In the genomic region with DNA sequence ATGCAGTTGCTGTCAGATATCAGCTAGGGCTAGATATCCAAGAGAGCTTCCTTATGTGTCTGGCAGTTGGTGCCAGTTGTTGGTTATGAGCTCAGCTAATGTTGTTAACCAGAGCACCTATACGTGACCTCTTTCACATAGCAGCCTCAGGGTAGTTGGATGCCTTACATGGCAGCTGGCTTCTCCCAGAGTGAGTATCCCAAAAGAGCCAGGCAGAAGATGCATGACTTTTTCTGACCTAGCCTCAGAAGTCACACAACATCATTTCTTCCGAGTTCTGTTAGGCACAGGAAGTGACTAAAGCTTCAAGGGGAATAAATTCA, we compare ENCODE assay signal across 18 cellular contexts.
A peak's percentile ranks its signal among the peaks of the same experiment; 100 is the strongest.
DNase-seq lines count a peak whose midpoint lies in the region; ATAC-seq lines count a peak whose summit lies in the region.
"Had no signal": no experiment of that assay in that cellular context is flagged by ENCODE, and none has a peak within 500 bp of the region (broad histone marks: within the 10 kb centered on the region; RNA-seq: fewer than 3 reads in every experiment).

No MANE protein-coding gene starts in this region.

- no peaks in the 10 kb centered on the region for H3K27me3 ChIP-seq in SJSA1 (replicated peaks)
- H3K27me3 ChIP-seq: BLaER1 treated with 17β-estradiol and CSF1 and Interleukin-3, amounts not matched to agents 10 nM and 100 nM had no signal

- no peak overlapping the region for H3K27ac Mint-ChIP-seq in activated naive CD4-positive, alpha-beta T cell treated with anti-CD3 and anti-CD28 coated beads, Interleukin-2, amount 10 ng/mL, durations not matched to agents 7 days and 5 days
- H3K27ac Mint-ChIP-seq in T-helper 17 cell = no peak overlapping the region
- H3K27ac Mint-ChIP-seq: CD8-positive, alpha-beta memory T cell had no signal

- H3K4me1 Mint-ChIP-seq in activated naive CD4-positive, alpha-beta T cell treated with anti-CD3 and anti-CD28 coated beads, Interleukin-2, amount 10 ng/mL, durations not matched to agents 7 days and 5 days = no peaks in the 10 kb centered on the region
- H3K4me1 Mint-ChIP-seq in T-helper 17 cell = peaks cover under 1% of the 10 kb centered on the region
- H3K4me1 Mint-ChIP-seq: CD8-positive, alpha-beta memory T cell had no signal

- H3K27me3 Mint-ChIP-seq in activated naive CD4-positive, alpha-beta T cell treated with anti-CD3 and anti-CD28 coated beads, Interleukin-2, amount 10 ng/mL, durations not matched to agents 7 days and 5 days = peaks cover 18% of the 10 kb centered on the region
- H3K27me3 Mint-ChIP-seq in T-helper 17 cell = no peaks in the 10 kb centered on the region

- peaks cover 11% of the 10 kb centered on the region for H3K9me3 Mint-ChIP-seq in activated naive CD4-positive, alpha-beta T cell treated with anti-CD3 and anti-CD28 coated beads, Interleukin-2, amount 10 ng/mL, durations not matched to agents 7 days and 5 days

- no peak overlapping the region for H3K4me3 ChIP-seq in SJSA1
- H3K4me3 ChIP-seq: BLaER1 treated with 17β-estradiol and CSF1 and Interleukin-3, amounts not matched to agents 10 nM and 100 nM had no signal

- H3K4me3 Mint-ChIP-seq in activated naive CD4-positive, alpha-beta T cell treated with anti-CD3 and anti-CD28 coated beads, Interleukin-2, amount 10 ng/mL, durations not matched to agents 7 days and 5 days = no peak overlapping the region
- no peak overlapping the region for H3K4me3 Mint-ChIP-seq in T-helper 17 cell
- H3K4me3 Mint-ChIP-seq: CD8-positive, alpha-beta memory T cell had no signal

- H3K27ac ChIP-seq in SJSA1 = peak overlapping the region; percentile 15; the same call in 1 of the 2 replicates
- H3K27ac ChIP-seq: BLaER1 treated with 17β-estradiol and CSF1 and Interleukin-3, amounts not matched to agents 10 nM and 100 nM had no signal

- H3K36me3 ChIP-seq in SJSA1 = no peaks in the 10 kb centered on the region
- H3K36me3 ChIP-seq: BLaER1 treated with 17β-estradiol and CSF1 and Interleukin-3, amounts not matched to agents 10 nM and 100 nM had no signal

- no peaks in the 10 kb centered on the region for H3K36me3 Mint-ChIP-seq in activated naive CD4-positive, alpha-beta T cell treated with anti-CD3 and anti-CD28 coated beads, Interleukin-2, amount 10 ng/mL, durations not matched to agents 7 days and 5 days
- peaks cover 3% of the 10 kb centered on the region for H3K36me3 Mint-ChIP-seq in T-helper 17 cell (ENCODE audit: low read depth)

- H3K9me3 ChIP-seq in SJSA1 (replicated peaks) (no peaks in the 10 kb centered on the region), T-helper 17 cell (ENCODE audit: control insufficient read depth, low read length, poor library complexity, severe bottlenecking) (no peaks in the 10 kb centered on the region)

- peak; percentile 1 for DNase-seq in activated naive CD4-positive, alpha-beta T cell treated with anti-CD3 and anti-CD28 coated beads, Interleukin-2, amount 10 ng/mL, durations not matched to agents 7 days and 5 days
- DNase-seq in activated naive CD4-positive, alpha-beta T cell treated with anti-CD3 and anti-CD28 coated beads, Interleukin-2, amount 50 U/mL, for 16 hours = no peak
- DNase-seq in SJSA1 (ENCODE audit: low read depth in 1 of 2, low spot score in 2 of 2) (no peak), left lobe of liver (ENCODE audit: low spot score) (peak; percentile 8), T-helper 17 cell (no peak)
- DNase-seq: CD8-positive, alpha-beta memory T cell; DMS79; GF-D8; H7; MM.1S; NCI-H187 treated with DMSO at 0.1 percent for 48 hours; NCI-H446; NCI-H748 treated with DMSO at 0.1 percent for 48 hours; PC-3 had no signal

- peaks cover 59% of the 10 kb centered on the region for H3K4me1 ChIP-seq in SJSA1 (replicated peaks)

- CTCF ChIA-PET in activated naive CD4-positive, alpha-beta T cell treated with anti-CD3 and anti-CD28 coated beads, Interleukin-2, amount 10 ng/mL, durations not matched to agents 7 days and 5 days (lab: Charles Lee) = no interaction called here

- no peak for ATAC-seq in left lobe of liver
- ATAC-seq in GM21529 (IDR thresholded peaks at IDR 0.05; ENCODE audit: unreplicated experiment) = no peak
- ATAC-seq in GM18520 (IDR thresholded peaks at IDR 0.05; ENCODE audit: unreplicated experiment) = no peak
- ATAC-seq in T-helper 17 cell = no peak
- no peak for ATAC-seq in GM18502 (IDR thresholded peaks at IDR 0.05; ENCODE audit: poor library complexity, unreplicated experiment)
- ATAC-seq: PC-3 had no signal

Comparison
In these comparisons a context has a peak if more than half of its experiments do, and no peak if none do; other contexts are left out.
1. DNase-seq: peak in activated naive CD4-positive, alpha-beta T cell treated with anti-CD3 and anti-CD28 coated beads, Interleukin-2, amount 10 ng/mL, durations not matched to agents 7 days and 5 days (single experiment) and left lobe of liver (single experiment); none in activated naive CD4-positive, alpha-beta T cell treated with anti-CD3 and anti-CD28 coated beads, Interleukin-2, amount 50 U/mL, for 16 hours (single experiment), SJSA1 (0 of 2) and T-helper 17 cell (0 of 3).